Comparison of ENCODE assay signal across 8 cellular contexts in the genomic region with DNA sequence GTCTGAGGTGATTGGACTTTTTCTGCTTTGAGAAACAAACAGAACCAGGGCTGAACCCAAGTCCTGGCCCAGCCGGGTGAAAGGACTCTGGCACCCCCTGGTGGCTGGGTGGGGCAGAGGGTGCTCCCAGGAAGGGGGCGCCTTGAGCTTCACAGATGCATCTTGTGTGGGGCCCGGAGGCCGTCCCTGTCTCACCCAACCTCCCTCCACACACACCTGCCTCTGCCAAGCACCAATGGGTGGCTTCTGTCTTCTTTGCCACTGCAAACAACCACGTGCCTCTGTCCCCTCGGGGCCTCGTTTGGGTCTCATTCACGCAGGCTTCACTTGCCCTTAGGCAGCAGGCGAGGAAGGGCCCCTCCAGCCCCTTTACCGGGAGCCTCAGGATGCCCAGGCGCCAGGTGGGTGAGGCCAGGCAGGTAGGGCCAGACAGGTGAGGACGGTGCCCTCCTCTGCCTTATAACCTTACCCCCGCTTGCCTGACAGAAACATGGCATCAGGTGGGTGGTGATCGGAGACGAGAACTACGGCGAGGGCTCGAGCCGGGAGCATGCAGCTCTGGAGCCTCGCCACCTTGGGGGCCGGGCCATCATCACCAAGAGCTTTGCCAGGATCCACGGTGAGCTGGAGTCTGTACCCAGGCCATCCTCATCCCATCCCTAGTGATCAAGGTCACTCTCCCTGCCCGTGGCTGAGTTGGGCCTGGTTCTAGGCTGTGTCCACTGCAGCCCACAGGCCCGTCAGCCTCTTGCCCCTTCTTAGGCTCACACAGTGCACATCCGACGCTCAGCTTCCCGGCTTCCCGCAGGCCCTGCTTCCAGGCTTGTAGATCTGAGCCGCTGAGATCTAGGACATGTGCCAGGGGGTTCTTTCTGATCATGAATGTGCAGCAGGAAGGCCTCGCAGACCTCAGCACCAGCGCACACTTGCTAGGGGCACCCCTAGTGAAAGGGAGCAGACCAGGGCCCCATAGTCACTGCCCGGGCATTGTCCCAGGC. TPM values are rescaled to one million over a fixed set of nuclear protein-coding genes. Genes with fewer than 3 reads are reported as not detected.
DNase-seq lines count a peak whose midpoint lies in the region; ATAC-seq and TF ChIP-seq lines count a peak whose summit lies in the region.

No MANE protein-coding gene starts in this region.

- H3K4me1 Mint-ChIP-seq in Caco-2 (ENCODE audit: low read depth, unreplicated experiment), result peaks cover 7% of the 10 kb centered on the region
- H3K4me1 Mint-ChIP-seq in activated CD4-positive, alpha-beta memory T cell treated with anti-CD3 and anti-CD28 coated beads, Interleukin-2, amount 10 ng/mL, durations not matched to agents 7 days and 5 days, result peaks cover 13% of the 10 kb centered on the region
- H3K4me1 Mint-ChIP-seq in naive thymus-derived CD8-positive, alpha-beta T cell, result peaks cover 10 to 27% (median 21%) of the 10 kb centered on the region in 4 donors

- no peak overlapping the region for H3K4me3 Mint-ChIP-seq in Caco-2 (ENCODE audit: unreplicated experiment)
- no peak overlapping the region for H3K4me3 Mint-ChIP-seq in activated CD4-positive, alpha-beta memory T cell treated with anti-CD3 and anti-CD28 coated beads, Interleukin-2, amount 10 ng/mL, durations not matched to agents 7 days and 5 days
- no peak overlapping the region for H3K4me3 Mint-ChIP-seq in naive thymus-derived CD8-positive, alpha-beta T cell

- no peaks in the 10 kb centered on the region for H3K27me3 ChIP-seq in Caco-2 (replicated peaks; ENCODE audit: control insufficient read depth, insufficient read depth, low read length)

- no peak overlapping the region for H3K4me3 ChIP-seq in Caco-2 (ENCODE audit: low read depth, low read length)

- CTCF ChIA-PET in Caco-2 (lab: Charles Lee), result interaction anchor here (0.5 to 2.0 kb wide), 11 partner anchors 9 to 241 kb away, joined by 3 to 14 read pairs (median 3); a partner anchor contains a TSS
- CTCF ChIA-PET in activated CD4-positive, alpha-beta memory T cell treated with anti-CD3 and anti-CD28 coated beads, Interleukin-2, amount 10 ng/mL, durations not matched to agents 7 days and 5 days (lab: Charles Lee), result interaction anchor here (0.6 to 5.3 kb wide), 25 partner anchors 9 to 245 kb away, joined by 3 to 78 read pairs (median 3); a partner anchor contains a TSS

- ATAC-seq in naive thymus-derived CD8-positive, alpha-beta T cell, result peak; percentile 63 to 65
- ATAC-seq in HG02571 (IDR thresholded peaks at IDR 0.05; ENCODE audit: unreplicated experiment), result no peak

- POLR2A ChIA-PET in Caco-2 (lab: Charles Lee), result interaction anchor here (0.6 kb wide), 1 partner anchor 93 kb away, joined by 3 read pairs; no protein-coding TSS in a partner anchor
- POLR2A ChIA-PET in activated CD4-positive, alpha-beta memory T cell treated with anti-CD3 and anti-CD28 coated beads, Interleukin-2, amount 10 ng/mL, durations not matched to agents 7 days and 5 days (lab: Charles Lee), result interaction anchor here (0.8 to 1.9 kb wide), 7 partner anchors 9 to 124 kb away, joined by 3 to 9 read pairs (median 4); a partner anchor contains a TSS
- POLR2A ChIA-PET in naive thymus-derived CD8-positive, alpha-beta T cell (lab: Charles Lee), result interaction anchor here (0.6 to 2.4 kb wide), 4 partner anchors 117 to 226 kb away, joined by 3 to 9 read pairs (median 4); a partner anchor contains a TSS

- DNase-seq in Caco-2 (peak in 1 of 2 experiments; percentile 74), LoVo (ENCODE audit: low spot score) (peak; percentile 11), NCI-H1105 treated with DMSO at 0.1 percent for 48 hours (lab: John Stamatoyannopoulos, UW) (no peak)
- DNase-seq in activated CD4-positive, alpha-beta memory T cell treated with anti-CD3 and anti-CD28 coated beads, Interleukin-2, amount 10 ng/mL, durations not matched to agents 7 days and 5 days, result peak; percentile 69
- peak; percentile 60 for DNase-seq in effector CD8-positive, alpha-beta T cell (lab: John Stamatoyannopoulos, UW)
- DNase-seq in naive thymus-derived CD8-positive, alpha-beta T cell, result peak; percentile 52 to 78 (median 67)
- DNase-seq in stimulated activated naive CD4-positive, alpha-beta T cell treated with Interleukin-2 at 50 U/mL for 16 hours (lab: John Stamatoyannopoulos, UW), result peak; percentile 65

- peak; percentile 83 to 84 for TF ChIP-seq CTCF in Caco-2 (IDR thresholded peaks at IDR 0.05; ENCODE audit: insufficient read depth in 1 of 2, low read depth in 1 of 2, low read length in 1 of 2, severe bottlenecking in 1 of 2, unreplicated experiment in 1 of 2)

- H3K27ac Mint-ChIP-seq in Caco-2 (ENCODE audit: unreplicated experiment), result peak overlapping the region; percentile 10
- peak overlapping the region; percentile 49 for H3K27ac Mint-ChIP-seq in activated CD4-positive, alpha-beta memory T cell treated with anti-CD3 and anti-CD28 coated beads, Interleukin-2, amount 10 ng/mL, durations not matched to agents 7 days and 5 days
- peak overlapping the region; percentile 26 to 90 (median 80) for H3K27ac Mint-ChIP-seq in naive thymus-derived CD8-positive, alpha-beta T cell

- no peaks in the 10 kb centered on the region for H3K27me3 Mint-ChIP-seq in Caco-2 (ENCODE audit: insufficient read depth, unreplicated experiment)
- H3K27me3 Mint-ChIP-seq in activated CD4-positive, alpha-beta memory T cell treated with anti-CD3 and anti-CD28 coated beads, Interleukin-2, amount 10 ng/mL, durations not matched to agents 7 days and 5 days, result no peaks in the 10 kb centered on the region
- no peaks in the 10 kb centered on the region for H3K27me3 Mint-ChIP-seq in naive thymus-derived CD8-positive, alpha-beta T cell

- H3K9me3 ChIP-seq in Caco-2, result no peaks in the 10 kb centered on the region

- BruUV-seq in Caco-2 (replicated peaks; lab: Mats Ljungman, UMichigan), result no TSS peak

- H3K4me1 ChIP-seq in Caco-2, result no peaks in the 10 kb centered on the region

- H3K9me3 Mint-ChIP-seq in Caco-2 (ENCODE audit: unreplicated experiment), result no peaks in the 10 kb centered on the region
- no peaks in the 10 kb centered on the region for H3K9me3 Mint-ChIP-seq in activated CD4-positive, alpha-beta memory T cell treated with anti-CD3 and anti-CD28 coated beads, Interleukin-2, amount 10 ng/mL, durations not matched to agents 7 days and 5 days
- H3K9me3 Mint-ChIP-seq in naive thymus-derived CD8-positive, alpha-beta T cell, result no peaks in the 10 kb centered on the region

- intact Hi-C loops in Caco-2 (cut with micrococcal nuclease; ENCODE audit: unreplicated experiment), result no loop called here

- H3K36me3 Mint-ChIP-seq in Caco-2 (ENCODE audit: insufficient read depth, unreplicated experiment), result peaks cover 96% of the 10 kb centered on the region
- peaks cover 27% of the 10 kb centered on the region for H3K36me3 Mint-ChIP-seq in activated CD4-positive, alpha-beta memory T cell treated with anti-CD3 and anti-CD28 coated beads, Interleukin-2, amount 10 ng/mL, durations not matched to agents 7 days and 5 days (ENCODE audit: low read depth)
- peaks cover 3 to 49% (median 5%) of the 10 kb centered on the region in 3 donors for H3K36me3 Mint-ChIP-seq in naive thymus-derived CD8-positive, alpha-beta T cell

- peaks cover 9% of the 10 kb centered on the region for H3K36me3 ChIP-seq in Caco-2 (ENCODE audit: control insufficient read depth, insufficient read depth, low read length)

RNA-seq across cellular contexts. Expression of a gene that starts 17.2 kb away (rescaled TPM):
- 42.2 and 45.4 TPM in 2 replicates for total RNA-seq in Caco-2 (2022)
- total RNA-seq in activated CD4-positive, alpha-beta memory T cell treated with anti-CD3 and anti-CD28 coated beads, Interleukin-2, amount 10 ng/mL, durations not matched to agents 7 days and 5 days, result 10 to 100 TPM; 19.2 to 20.5 TPM
- total RNA-seq in naive thymus-derived CD8-positive, alpha-beta T cell, result 10 to 100 TPM; 50.5 to 54.6 TPM
- polyA plus RNA-seq in naive thymus-derived CD8-positive, alpha-beta T cell, result 10 to 100 TPM; 24.7 to 30.9 (median 27.6) TPM

RNA-seq across cellular contexts. Expression of a gene that starts 33.7 kb away (rescaled TPM):
- total RNA-seq in Caco-2 (2022), result 0.37 and 0.41 TPM in 2 replicates
- not detected for total RNA-seq in activated CD4-positive, alpha-beta memory T cell treated with anti-CD3 and anti-CD28 coated beads, Interleukin-2, amount 10 ng/mL, durations not matched to agents 7 days and 5 days
- not detected for total RNA-seq in naive thymus-derived CD8-positive, alpha-beta T cell
- polyA plus RNA-seq in naive thymus-derived CD8-positive, alpha-beta T cell, result not detected

RNA-seq across cellular contexts. Expression of a gene that starts 58.2 kb away (rescaled TPM):
- 90.5 and 95.5 TPM in 2 replicates for total RNA-seq in Caco-2 (2022)
- 10 to 100 TPM; 69.9 to 72.2 TPM for total RNA-seq in activated CD4-positive, alpha-beta memory T cell treated with anti-CD3 and anti-CD28 coated beads, Interleukin-2, amount 10 ng/mL, durations not matched to agents 7 days and 5 days
- 10 to 100 TPM; 67.7 to 75.1 TPM for total RNA-seq in naive thymus-derived CD8-positive, alpha-beta T cell
- 10 to 100 TPM; 64.2 to 91.9 (median 72.3) TPM for polyA plus RNA-seq in naive thymus-derived CD8-positive, alpha-beta T cell

RNA-seq across cellular contexts. Expression of a gene that starts 58.6 kb away (rescaled TPM):
- total RNA-seq in Caco-2 (2022), result 75.4 and 78.6 TPM in 2 replicates
- total RNA-seq in activated CD4-positive, alpha-beta memory T cell treated with anti-CD3 and anti-CD28 coated beads, Interleukin-2, amount 10 ng/mL, durations not matched to agents 7 days and 5 days, result 10 to 100 TPM; 43.9 to 55.3 TPM
- 10 to 100 TPM; 34.0 to 35.8 TPM for total RNA-seq in naive thymus-derived CD8-positive, alpha-beta T cell
- polyA plus RNA-seq in naive thymus-derived CD8-positive, alpha-beta T cell, result 10 to 100 TPM; 17.2 to 21.4 (median 17.9) TPM

Comparison
In these comparisons a context has a peak if more than half of its experiments do, and no peak if none do; other contexts are left out.
1. H3K27ac Mint-ChIP-seq: peak in every context shown above with its lines; median percentile 80 in naive thymus-derived CD8-positive, alpha-beta T cell; 49 in activated CD4-positive, alpha-beta memory T cell treated with anti-CD3 and anti-CD28 coated beads, Interleukin-2, amount 10 ng/mL, durations not matched to agents 7 days and 5 days; 10 in Caco-2.